In the genomic region with DNA sequence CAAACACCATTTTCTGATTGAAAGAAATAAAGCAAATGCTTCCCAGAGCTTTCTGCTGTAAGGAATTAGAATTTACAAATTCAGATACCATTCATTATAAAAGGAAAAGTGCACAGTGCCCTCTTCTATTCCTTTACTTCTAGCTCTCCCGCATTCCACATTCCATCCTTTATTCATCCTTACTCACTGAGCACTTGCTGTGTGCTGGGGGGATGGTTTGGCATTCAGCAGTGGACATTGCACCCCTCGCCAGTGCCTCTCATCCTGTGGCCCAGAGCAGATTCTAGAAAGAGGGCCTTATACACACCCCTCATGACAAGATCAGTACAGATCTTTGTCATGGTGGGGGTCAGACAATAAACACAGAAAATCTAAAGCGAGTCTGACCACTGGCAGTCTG, we compare ENCODE assay signal across 14 cellular contexts.
A peak's percentile ranks its signal among the peaks of the same experiment; 100 is the strongest.
DNase-seq lines count a peak whose midpoint lies in the region; ATAC-seq, FAIRE-seq and TF ChIP-seq lines count a peak whose summit lies in the region.
"Had no signal": no experiment of that assay in that cellular context is flagged by ENCODE, and none has a peak within 500 bp of the region (broad histone marks: within the 10 kb centered on the region; RNA-seq: fewer than 3 reads in every experiment).

No MANE protein-coding gene starts in this region.

- H3K27me3 ChIP-seq in right cardiac atrium (ENCODE audit: control insufficient read depth, insufficient read depth) (no peaks in the 10 kb centered on the region), GM12878 (replicated peaks in 1 of 2; ENCODE audit: control insufficient read depth in 2 of 2, insufficient read depth in 2 of 2, low read length in 1 of 2) (no peaks in the 10 kb centered on the region), vagina (no peaks in the 10 kb centered on the region)

- intact Hi-C loops in right cardiac atrium (cut with DNase I): loop anchor here in 2 of 4 donors (5.0 kb wide), 1 partner anchor 52 kb away; no protein-coding TSS in a partner anchor
- intact Hi-C loops in left cardiac atrium (cut with DNase I): loop anchor here in 1 of 2 donors (5.0 kb wide), 1 partner anchor 47 kb away; no protein-coding TSS in a partner anchor
- intact Hi-C loops in GM12878 (cut with micrococcal nuclease; ENCODE audit: unreplicated experiment): no loop called here
- intact Hi-C loops in vagina (cut with DNase I): loop anchor here (10.0 kb wide), 2 partner anchors 55 to 75 kb away; partner anchors contain the start of gene MGLL

- H4K20me1 ChIP-seq in GM12878 (ENCODE audit: control insufficient read depth, insufficient read depth): no peaks in the 10 kb centered on the region

- ATAC-seq in right cardiac atrium (no peak), left cardiac atrium (no peak), GM12878 (no peak), GM18519 (IDR thresholded peaks at IDR 0.05; ENCODE audit: low FRiP score, unreplicated experiment) (no peak)
- ATAC-seq: activated T-cell treated with anti-CD3 and anti-CD28 coated beads, Interleukin-2, amount 50 U/mL, for 4 hours had no signal

- H3K36me3 ChIP-seq in GM12878 (ENCODE audit: control insufficient read depth in 2 of 2, insufficient read depth in 2 of 2, low read length in 1 of 2): peaks cover 6 to 15% of the 10 kb centered on the region in 2 experiments; a peak in 3 of 4 replicates
- no peaks in the 10 kb centered on the region for H3K36me3 ChIP-seq in vagina

- SMC1A ChIA-PET in GM12878 (lab: Charles Lee; ENCODE audit: uncharacterized antibody, unreplicated experiment): interaction anchor here (0.6 to 9.6 kb wide), 15 partner anchors 10 to 225 kb away, joined by 3 to 205 read pairs (median 7); partner anchors contain the start of gene MGLL

- no TSS peak for BruUV-seq in GM12878 (replicated peaks; lab: Mats Ljungman, UMichigan)

- no peak for TF ChIP-seq POLR2A in GM12878 (IDR thresholded peaks at IDR 0.05; ENCODE audit: low read depth, low read length)
- no peak for TF ChIP-seq POLR2A in vagina (IDR thresholded peaks at IDR 0.05)

- TF ChIP-seq RAD21 in GM12878 (IDR thresholded peaks at IDR 0.05; ENCODE audit: insufficient read depth, low read depth, low read length): no peak

- POLR2A ChIA-PET in GM12878 (lab: Charles Lee): interaction anchor here (1.1 to 8.4 kb wide), 4 partner anchors 10 to 30 kb away, joined by 3 to 116 read pairs (median 20); no protein-coding TSS in a partner anchor

- peak overlapping the region; percentile 68; the same call in 1 of the 2 replicates for H3K9ac ChIP-seq in GM12878 (ENCODE audit: control insufficient read depth, insufficient read depth, low read length)

- H3K4me1 ChIP-seq in right cardiac atrium (ENCODE audit: control insufficient read depth, insufficient read depth, low read length): peaks cover 28% of the 10 kb centered on the region
- peaks cover 59% of the 10 kb centered on the region for H3K4me1 ChIP-seq in GM12878 (ENCODE audit: control insufficient read depth, insufficient read depth, low read length)
- H3K4me1 ChIP-seq in vagina: peaks cover 37% of the 10 kb centered on the region

- no peak overlapping the region for H3K4me2 ChIP-seq in GM12878 (ENCODE audit: control insufficient read depth, insufficient read depth)

- no peak for DNase-seq in right cardiac atrium
- DNase-seq in left cardiac atrium: no peak
- no peak for DNase-seq in GM12878 (ENCODE audit: low read depth, low spot score)
- peak; percentile 44 for DNase-seq in myocyte (ENCODE audit: low read depth)
- no peak for DNase-seq in vagina (ENCODE audit: extremely low spot score in 2 of 2)
- no peak for DNase-seq in T-helper 1 cell
- no peak for DNase-seq in OCI-M1 (lab: John Stamatoyannopoulos, UW)
- DNase-seq: activated CD4-positive, CD25-positive, alpha-beta regulatory T cell; activated T-cell treated with anti-CD3 and anti-CD28 coated beads, Interleukin-2, amount 50 U/mL, for 4 hours; effector memory CD4-positive, alpha-beta T cell; kidney; NCI-H774 had no signal

- TF ChIP-seq CTCF in GM12878 (IDR thresholded peaks at IDR 0.05 in 2 of 3, conservative IDR thresholded peaks at IDR 0.05 in 1 of 3; ENCODE audit: control insufficient read depth in 2 of 3, extremely low read depth in 1 of 3, insufficient read depth in 1 of 3, low read depth in 3 of 3, low read length in 3 of 3) (no peak), vagina (IDR thresholded peaks at IDR 0.05) (no peak)

- FAIRE-seq in GM12878 (lab: Jason Lieb, UNC): no peak
- FAIRE-seq: kidney, urothelium cell line had no signal

- peaks cover 42% of the 10 kb centered on the region for H3K79me2 ChIP-seq in GM12878 (ENCODE audit: control insufficient read depth, insufficient read depth, low read length)

- 89% methylated on average over 3 of the region's 3 CpGs for WGBS in right cardiac atrium
- 88% methylated on average over 3 of the region's 3 CpGs for WGBS in GM12878 (ENCODE audit: insufficient coverage, insufficient replicate concordance, low lambda C conversion rate, missing lambda C conversion rate)

- TF ChIP-seq EP300 in GM12878 (IDR thresholded peaks at IDR 0.05; ENCODE audit: borderline replicate concordance in 1 of 2, control insufficient read depth in 1 of 2, low read depth in 2 of 2, low read length in 2 of 2): no peak

- H3K9me3 ChIP-seq in right cardiac atrium (ENCODE audit: control insufficient read depth, low read length) (no peaks in the 10 kb centered on the region), GM12878 (replicated peaks; ENCODE audit: control insufficient read depth, insufficient read depth, low read length) (no peaks in the 10 kb centered on the region), vagina (no peaks in the 10 kb centered on the region)

- peak overlapping the region; percentile 49 for H3K27ac ChIP-seq in right cardiac atrium (ENCODE audit: low read length)
- peak overlapping the region; percentile 99 for H3K27ac ChIP-seq in GM12878 (ENCODE audit: control insufficient read depth, insufficient read depth)
- H3K27ac ChIP-seq in vagina: peak overlapping the region; percentile 5

- H3K4me3 ChIP-seq in right cardiac atrium (ENCODE audit: low read length): no peak overlapping the region
- no peak overlapping the region for H3K4me3 ChIP-seq in GM12878
- no peak overlapping the region for H3K4me3 ChIP-seq in vagina

- in situ Hi-C loops in GM12878 (cut with MboI): no loop called here

- CTCF ChIA-PET in GM12878 (lab: Yijun Ruan, JAX): interaction anchor here (0.7 to 5.7 kb wide), 21 partner anchors 9 to 223 kb away, joined by 3 to 82 read pairs (median 4); partner anchors contain the start of gene MGLL

- H2AFZ ChIP-seq in GM12878 (ENCODE audit: control insufficient read depth, low read depth, low read length): no peak overlapping the region

- RAD21 ChIA-PET in GM12878 (lab: Charles Lee; ENCODE audit: unreplicated experiment): interaction anchor here (0.6 to 7.7 kb wide), 13 partner anchors 13 to 220 kb away, joined by 3 to 149 read pairs (median 11); partner anchors contain the start of gene MGLL

TF ChIP-seq in GM12878, 131 proteins besides CTCF, POLR2A, EP300 and RAD21 (continues in another document):
- TF ChIP-seq TCF12 (IDR thresholded peaks at IDR 0.05; ENCODE audit: low read depth, low read length) (no peak), RELA (IDR thresholded peaks at IDR 0.05; ENCODE audit: borderline replicate concordance, partially characterized antibody) (no peak), PKNOX1 (IDR thresholded peaks at IDR 0.05) (no peak), ZNF217 (IDR thresholded peaks at IDR 0.05) (no peak), BCL3 (IDR thresholded peaks at IDR 0.05; ENCODE audit: borderline replicate concordance, insufficient read depth, low read depth, low read length, poor library complexity, severe bottlenecking) (no peak), BCLAF1 (IDR thresholded peaks at IDR 0.05) (no peak), KAT2A (conservative IDR thresholded peaks at IDR 0.05; ENCODE audit: control insufficient read depth, low read depth, low read length) (no peak), NRF1 (conservative IDR thresholded peaks at IDR 0.05; ENCODE audit: low read depth, low read length) (no peak), CHD1 (IDR thresholded peaks at IDR 0.05; ENCODE audit: low read depth, low read length) (no peak)

Comparison
In these comparisons a context has a peak if more than half of its experiments do, and no peak if none do; other contexts are left out.
1. H3K27ac ChIP-seq: peak in every context shown above with its lines; median percentile 99 in GM12878; 49 in right cardiac atrium; 5 in vagina.